In genomic region chr12:45989277-45989856, GRCh38 we compare ENCODE assay signal across 8 cellular contexts. TPM values are rescaled to one million over a fixed set of nuclear protein-coding genes. Genes with fewer than 3 reads are reported as not detected.
DNase-seq lines count a peak whose midpoint lies in the region; ATAC-seq, FAIRE-seq and TF ChIP-seq lines count a peak whose summit lies in the region.

No MANE protein-coding gene starts in this region.

- H3K27ac ChIP-seq in HUES6 (ENCODE audit: low read depth, low read length), result peak overlapping the region; percentile 88; the same call in 1 of the 2 replicates
- peak overlapping the region; percentile 98 for H3K27ac ChIP-seq in cardiac muscle cell

- H3K4me3 ChIP-seq in HUES6 (ENCODE audit: low read depth, low read length), result peak overlapping the region; percentile 88
- H3K4me3 ChIP-seq in cardiac muscle cell, result peak overlapping the region; percentile 75
- H3K4me3 ChIP-seq in retinal pigment epithelial cell (ENCODE audit: low read length), result peak overlapping the region; percentile 93

- peak overlapping the region; percentile 98 for H3K27ac Mint-ChIP-seq in activated CD8-positive, alpha-beta T cell treated with anti-CD3 and anti-CD28 coated beads for 36 hours

- peaks cover 21% of the 10 kb centered on the region for H3K4me1 ChIP-seq in HUES6 (ENCODE audit: control insufficient read depth, insufficient read depth, low read length)
- peaks cover 32% of the 10 kb centered on the region for H3K4me1 ChIP-seq in cardiac muscle cell (ENCODE audit: low read depth)

- no peaks in the 10 kb centered on the region for H3K9me3 ChIP-seq in HUES6 (ENCODE audit: control insufficient read depth, insufficient read depth, low read depth, low read length)
- no peaks in the 10 kb centered on the region for H3K9me3 ChIP-seq in cardiac muscle cell (ENCODE audit: low read depth)

- H3K36me3 ChIP-seq in HUES6 (ENCODE audit: control insufficient read depth, insufficient read depth, low read length) (peaks cover 14% of the 10 kb centered on the region), cardiac muscle cell (no peaks in the 10 kb centered on the region)

- H3K9ac ChIP-seq in HUES6 (ENCODE audit: low read length), result peak overlapping the region; percentile 99

- peaks cover 3% of the 10 kb centered on the region for H3K9me3 Mint-ChIP-seq in activated CD8-positive, alpha-beta T cell treated with anti-CD3 and anti-CD28 coated beads for 36 hours

- peaks cover 47% of the 10 kb centered on the region for H3K36me3 Mint-ChIP-seq in activated CD8-positive, alpha-beta T cell treated with anti-CD3 and anti-CD28 coated beads for 36 hours (ENCODE audit: low read depth)

- H3K4me1 Mint-ChIP-seq in activated CD8-positive, alpha-beta T cell treated with anti-CD3 and anti-CD28 coated beads for 36 hours (ENCODE audit: low read depth), result peaks cover 48% of the 10 kb centered on the region

- no peaks in the 10 kb centered on the region for H3K27me3 ChIP-seq in HUES6 (ENCODE audit: control insufficient read depth, insufficient read depth, low read length)
- H3K27me3 ChIP-seq in cardiac muscle cell, result no peaks in the 10 kb centered on the region

- intact Hi-C loops in activated CD8-positive, alpha-beta T cell treated with anti-CD3 and anti-CD28 coated beads for 36 hours (cut with micrococcal nuclease), result loop anchor here (5.0 kb wide), 1 partner anchor 262 kb away; the partner anchor contains the start of gene ARID2

- CTCF ChIA-PET in activated CD8-positive, alpha-beta T cell treated with anti-CD3 and anti-CD28 coated beads for 36 hours (lab: Charles Lee), result interaction anchor here (0.9 to 1.7 kb wide), 3 partner anchors 9 to 446 kb away, joined by 3 to 4 read pairs (median 4); no protein-coding TSS in a partner anchor

- TF ChIP-seq CTCF in GM10266 (IDR thresholded peaks at IDR 0.05; ENCODE audit: control insufficient read depth, insufficient read depth, low read depth, missing control alignments) (no peak), cardiac muscle cell (IDR thresholded peaks at IDR 0.05; ENCODE audit: low read depth, low read length) (no peak), retinal pigment epithelial cell (conservative IDR thresholded peaks at IDR 0.05; ENCODE audit: low read depth, low read length) (no peak), D721Med (IDR thresholded peaks at IDR 0.05; ENCODE audit: insufficient read depth, missing control alignments) (no peak)
- no peak for TF ChIP-seq CTCF in activated CD8-positive, alpha-beta T cell treated with anti-CD3 and anti-CD28 coated beads for 36 hours (IDR thresholded peaks at IDR 0.05)

- peak; percentile 16 for ATAC-seq in GM21390 (IDR thresholded peaks at IDR 0.05; ENCODE audit: unreplicated experiment)
- peak; percentile 3 for ATAC-seq in activated CD8-positive, alpha-beta T cell treated with anti-CD3 and anti-CD28 coated beads for 36 hours

- POLR2A ChIA-PET in activated CD8-positive, alpha-beta T cell treated with anti-CD3 and anti-CD28 coated beads for 36 hours (lab: Charles Lee), result interaction anchor here (0.7 to 3.5 kb wide), 6 partner anchors 7 to 280 kb away, joined by 3 to 25 read pairs (median 5); partner anchors contain the start of gene SLC38A1

- H3K4me3 Mint-ChIP-seq in activated CD8-positive, alpha-beta T cell treated with anti-CD3 and anti-CD28 coated beads for 36 hours, result peak overlapping the region; percentile 87

- H3K27me3 Mint-ChIP-seq in activated CD8-positive, alpha-beta T cell treated with anti-CD3 and anti-CD28 coated beads for 36 hours, result no peaks in the 10 kb centered on the region

- peak; percentile 33 for DNase-seq in GM10266 (ENCODE audit: extremely low spot score)
- DNase-seq in activated CD8-positive, alpha-beta T cell treated with anti-CD3 and anti-CD28 coated beads for 36 hours, result peak; percentile 69
- DNase-seq in cardiac muscle cell (ENCODE audit: low read depth in 1 of 2, low spot score in 1 of 2), result peak in 1 of 2 donors; percentile 80
- DNase-seq in retinal pigment epithelial cell (ENCODE audit: low read depth), result no peak
- no peak for DNase-seq in DMS53 treated with DMSO at 0.1 percent for 48 hours (lab: John Stamatoyannopoulos, UW; ENCODE audit: unreplicated experiment)
- DNase-seq in D721Med (ENCODE audit: insufficient read length, low spot score), result no peak

- FAIRE-seq in D721Med (lab: Jason Lieb, UNC), result no peak

RNA-seq across cellular contexts. Expression of gene SCAF11, which starts 1.0 kb away (rescaled TPM):
- 100 to 1,000 TPM; 110 to 117 TPM for total RNA-seq in activated CD8-positive, alpha-beta T cell treated with anti-CD3 and anti-CD28 coated beads for 36 hours
- 81.5 and 129 TPM in 2 replicates for total RNA-seq in cardiac muscle cell
- polyA plus RNA-seq in cardiac muscle cell, result 57.3 and 83.4 TPM in 2 replicates

Comparison
In these comparisons a context has a peak if more than half of its experiments do, and no peak if none do; other contexts are left out.
1. DNase-seq: peak in GM10266 (single experiment) and activated CD8-positive, alpha-beta T cell treated with anti-CD3 and anti-CD28 coated beads for 36 hours (single experiment); none in retinal pigment epithelial cell (single experiment), DMS53 treated with DMSO at 0.1 percent for 48 hours (single experiment) and D721Med (single experiment).
2. Peak in every context shown above with its lines, with median percentiles within 50 percentile points of each other: H3K4me3 ChIP-seq.